Comparison of ENCODE assay signal across 14 cellular contexts in genomic region chr10:88115406-88115805, GRCh38.
"Had no signal": no experiment of that assay in that cellular context is flagged by ENCODE, and none has a peak within 500 bp of the region (broad histone marks: within the 10 kb centered on the region; RNA-seq: fewer than 3 reads in every experiment).

No MANE protein-coding gene starts in this region.

- FAIRE-seq: kidney had no signal

- H3K27ac ChIP-seq: left ventricle myocardium inferior, suprapubic skin had no signal

- H3K36me3 ChIP-seq: left ventricle myocardium inferior, suprapubic skin had no signal

- ATAC-seq: naive thymus-derived CD8-positive, alpha-beta T cell had no signal

- H3K4me3 ChIP-seq: left ventricle myocardium inferior, suprapubic skin had no signal

- H3K27me3 ChIP-seq: suprapubic skin had no signal

- DNase-seq: activated CD4-positive, alpha-beta T cell treated with anti-CD3 and anti-CD28 coated beads, Interleukin-2, amount 10 ng/mL, durations not matched to agents 7 days and 5 days; activated CD8-positive, alpha-beta memory T cell treated with anti-CD3 and anti-CD28 coated beads, Interleukin-2, amount 50 U/mL, for 48 hours; anterior cingulate cortex; cortex of kidney; effector CD8-positive, alpha-beta T cell; hypothalamus; kidney; left ventricle myocardium inferior; naive thymus-derived CD8-positive, alpha-beta T cell; retina; stimulated activated CD4-positive, alpha-beta T cell treated with anti-CD3 and anti-CD28 coated beads, Interleukin-15, amount 100 ng/mL, for 24 hours; stimulated activated CD4-positive, alpha-beta T cell treated with anti-CD3 and anti-CD28 coated beads, Interleukin-4, amount 100 ng/mL, for 1 hour; T-helper 9 cell had no signal

- H3K9me3 ChIP-seq: left ventricle myocardium inferior, suprapubic skin had no signal
